8 cellular contexts compared by ENCODE assay signal in the genomic region with DNA sequence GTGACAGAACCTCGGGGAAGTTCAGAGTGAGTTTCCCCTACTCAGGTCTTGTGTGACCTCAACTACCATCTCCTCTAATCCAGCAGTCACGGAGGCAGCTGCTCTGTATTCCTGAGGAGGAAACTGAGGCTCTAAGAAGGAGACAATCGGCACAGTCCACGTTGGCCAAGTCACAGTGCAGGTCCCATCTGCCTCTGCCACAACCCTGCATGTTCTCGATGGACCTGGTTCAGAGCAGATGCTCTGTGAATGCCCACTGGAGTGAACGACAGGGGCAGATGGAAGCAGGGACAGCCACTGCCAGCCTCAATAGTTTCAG. TPM values are rescaled to one million over a fixed set of nuclear protein-coding genes. Genes with fewer than 3 reads are reported as not detected.
DNase-seq lines count a peak whose midpoint lies in the region; ATAC-seq and TF ChIP-seq lines count a peak whose summit lies in the region.

No MANE protein-coding gene starts in this region.

- WGBS in psoas muscle, 3 donors = 18 to 29% (median 19%) methylated on average over 6 of the region's 6 CpGs

- peak overlapping the region; percentile 98 for H3K4me3 ChIP-seq in GM06990 (replicated peaks; ENCODE audit: low read depth, low read length)
- H3K4me3 ChIP-seq in SU-DHL-6 (ENCODE audit: insufficient read depth, low read length, poor library complexity, severe bottlenecking) = peak overlapping the region; percentile 98
- peak overlapping the region; percentile 60 to 72 for H3K4me3 ChIP-seq in foreskin fibroblast (ENCODE audit: low read depth in 1 of 2, low read length in 2 of 2)
- peak overlapping the region; percentile 88 for H3K4me3 ChIP-seq in psoas muscle

- H3K9me3 ChIP-seq in SU-DHL-6 (ENCODE audit: insufficient read depth, low read length) (no peaks in the 10 kb centered on the region), psoas muscle (no peaks in the 10 kb centered on the region)

- H3K9me2 ChIP-seq in SU-DHL-6 (replicated peaks; ENCODE audit: insufficient read depth, low read length) = no peaks in the 10 kb centered on the region

- peaks cover 2% of the 10 kb centered on the region; the same call in 1 of the 2 replicates for H3K36me3 ChIP-seq in GM06990 (ENCODE audit: control insufficient read depth, insufficient read depth, low read length)
- H3K36me3 ChIP-seq in SU-DHL-6 (ENCODE audit: low read length) = no peaks in the 10 kb centered on the region
- H3K36me3 ChIP-seq in psoas muscle (ENCODE audit: insufficient read depth in 1 of 2, low read depth in 1 of 2) = no peaks in the 10 kb centered on the region

- no peaks in the 10 kb centered on the region for H4K20me1 ChIP-seq in SU-DHL-6 (ENCODE audit: low read depth, low read length)

- no peak overlapping the region for H2AFZ ChIP-seq in SU-DHL-6 (ENCODE audit: low read depth, low read length, severe bottlenecking)

- H3K27me3 ChIP-seq in GM06990 (replicated peaks; ENCODE audit: control insufficient read depth, insufficient read depth, low read length) (no peaks in the 10 kb centered on the region), SU-DHL-6 (ENCODE audit: low read length) (no peaks in the 10 kb centered on the region), psoas muscle (ENCODE audit: insufficient read depth in 3 of 3, low read length in 2 of 3) (no peaks in the 10 kb centered on the region)

- DNase-seq in GM06990 (ENCODE audit: extremely low read depth, insufficient read length) (no peak), foreskin fibroblast (no peak), psoas muscle (no peak), cortex of kidney (lab: John Stamatoyannopoulos, UW) (no peak), mesenteric fat pad (ENCODE audit: low spot score) (no peak)

- H3K4me2 ChIP-seq in SU-DHL-6 (ENCODE audit: low read depth, low read length, poor library complexity, severe bottlenecking) = peak overlapping the region; percentile 84

- ATAC-seq in psoas muscle (peak in 3 of 4 donors; percentile 48 to 66 (median 63)), HG02763 (IDR thresholded peaks at IDR 0.05; ENCODE audit: unreplicated experiment) (no peak), HG03159 (IDR thresholded peaks at IDR 0.05; ENCODE audit: unreplicated experiment) (no peak)

- H3F3A ChIP-seq in SU-DHL-6 (ENCODE audit: insufficient read depth) = 0 out of 2 replicates have a peak, but pooled peaks cover 10% of the 10 kb centered on the region

- H3K9ac ChIP-seq in SU-DHL-6 (ENCODE audit: low read length) = peak overlapping the region; percentile 76

- TF ChIP-seq CTCF in GM06990 (IDR thresholded peaks at IDR 0.05; ENCODE audit: insufficient read depth, low read length, poor library complexity, severe bottlenecking) (no peak), SU-DHL-6 (IDR thresholded peaks at IDR 0.05; ENCODE audit: insufficient read depth, low read length, poor library complexity, severe bottlenecking) (no peak), foreskin fibroblast (IDR thresholded peaks at IDR 0.05; ENCODE audit: low read depth, low read length) (no peak), psoas muscle (IDR thresholded peaks at IDR 0.05) (no peak)

- H3K4me1 ChIP-seq in psoas muscle = peaks cover 40% of the 10 kb centered on the region

- H3K79me2 ChIP-seq in SU-DHL-6 (ENCODE audit: insufficient read depth, low read length) = peaks cover 33% of the 10 kb centered on the region

- H3K27ac ChIP-seq in SU-DHL-6 (ENCODE audit: low read depth, low read length) = no peak overlapping the region
- H3K27ac ChIP-seq in psoas muscle = peak overlapping the region; percentile 82

- intact Hi-C loops in psoas muscle (cut with DNase I) = loop anchor here in 1 of 2 donors (5.0 kb wide), 1 partner anchor 46 kb away; no protein-coding TSS in a partner anchor

RNA-seq across cellular contexts. Expression of a gene that starts 0.7 kb away (rescaled TPM):
- total RNA-seq in psoas muscle (10 to 100 TPM; 49.9 to 86.5 (median 53.7) TPM), mesenteric fat pad (201 TPM)
- polyA plus RNA-seq in psoas muscle = 100 to 1,000 TPM in 1 of 3 donors, 10 to 100 TPM in 2; 50.5 to 116 (median 60.1) TPM

Comparison
In these comparisons a context has a peak if more than half of its experiments do, and no peak if none do; other contexts are left out.
1. ATAC-seq: peak in psoas muscle (3 of 4); none in HG02763 (single experiment) and HG03159 (single experiment).
2. Peak in every context shown above with its lines, with median percentiles within 50 percentile points of each other: H3K4me3 ChIP-seq.